ENCODE assay signal across 8 cellular contexts in genomic region chr2:12715878-12716249, GRCh38.
DNase-seq lines count a peak whose midpoint lies in the region; ATAC-seq and TF ChIP-seq lines count a peak whose summit lies in the region.

No MANE protein-coding gene starts in this region.

- H3K4me3 ChIP-seq in WI38 (ENCODE audit: low read depth, low read length), result peak overlapping the region; percentile 71

- peak; percentile 72 for TF ChIP-seq CTCF in C4-2B (conservative IDR thresholded peaks at IDR 0.05)
- TF ChIP-seq CTCF in WI38 (IDR thresholded peaks at IDR 0.05; ENCODE audit: low read depth, low read length), result peak; percentile 40; the same call in 1 of the 2 replicates

- H3K27ac ChIP-seq in C4-2B (peak overlapping the region; percentile 73), caudate nucleus (ENCODE audit: low read depth, low read length) (peak overlapping the region; percentile 80)

- ATAC-seq in GM21786 (IDR thresholded peaks at IDR 0.05; ENCODE audit: unreplicated experiment) (peak; percentile 34), HG03565 (IDR thresholded peaks at IDR 0.05; ENCODE audit: unreplicated experiment) (no peak)

- DNase-seq in NCI-H2081 treated with DMSO at 0.1 percent for 48 hours (lab: John Stamatoyannopoulos, UW) (peak; percentile 47), caudate nucleus (lab: John Stamatoyannopoulos, UW) (peak in 44 of 61 donors; percentile 18 to 78 (median 44)), kidney glomerular epithelial cell (lab: John Stamatoyannopoulos, UW) (peak; percentile 38)
- peak; percentile 59 to 63 for DNase-seq in stimulated activated CD4-positive, alpha-beta T cell treated with anti-CD3 and anti-CD28 coated beads, Interleukin-1b, Interleukin-23, amount 100 ng/mL, for 1 hour (ENCODE audit: low read depth in 2 of 2)
